In the genomic region with DNA sequence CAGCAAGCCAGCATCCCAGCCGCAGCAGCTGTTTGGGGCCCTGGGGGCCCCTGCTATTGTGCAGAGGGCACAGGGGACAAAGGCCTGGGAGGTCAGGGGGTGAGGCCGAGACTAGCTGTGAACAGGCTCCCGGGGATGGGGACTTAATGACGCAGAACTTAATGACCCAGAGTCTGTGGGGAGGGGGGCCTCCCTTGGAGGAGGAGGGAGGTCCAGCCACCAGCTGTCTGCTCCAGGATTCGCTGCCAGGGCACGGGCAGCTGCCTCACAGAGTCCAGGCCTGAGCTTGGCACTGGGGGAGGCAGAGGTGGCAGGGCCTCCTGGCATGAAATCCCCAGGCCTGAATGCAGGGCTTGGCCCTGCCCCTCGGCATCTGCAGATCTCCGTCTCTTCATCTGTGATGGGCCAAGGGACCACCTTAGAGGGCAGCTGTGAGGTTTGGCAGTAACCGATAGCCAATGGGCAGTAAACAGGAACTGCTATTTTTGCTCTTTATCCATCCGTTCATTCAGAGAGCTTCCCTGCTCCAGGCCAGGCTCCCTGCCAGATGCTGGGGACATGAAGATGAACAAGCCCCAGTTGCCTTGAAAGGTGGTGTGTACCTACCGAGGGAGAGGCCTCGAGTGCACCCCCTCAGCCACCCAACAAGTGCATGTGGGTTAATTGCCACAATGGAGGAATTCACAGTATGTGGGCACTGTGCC, we compare ENCODE assay signal across 13 cellular contexts. TPM values are rescaled to one million over a fixed set of nuclear protein-coding genes. Genes with fewer than 3 reads are reported as not detected.
DNase-seq lines count a peak whose midpoint lies in the region; ATAC-seq, FAIRE-seq and TF ChIP-seq lines count a peak whose summit lies in the region.
"Had no signal": no experiment of that assay in that cellular context is flagged by ENCODE, and none has a peak within 500 bp of the region (broad histone marks: within the 10 kb centered on the region; RNA-seq: fewer than 3 reads in every experiment).

No MANE protein-coding gene starts in this region.

- no peak for ATAC-seq in GM18858 (IDR thresholded peaks at IDR 0.05; ENCODE audit: unreplicated experiment)

- H3K36me3 ChIP-seq in testis (ENCODE audit: low read depth, missing control alignments), result no peaks in the 10 kb centered on the region

- intact Hi-C loops in testis (cut with DNase I; ENCODE audit: low total_unique reads), result no loop called here

- 41 to 64% methylated on average over 7 to 12 of the region's 12 CpGs for WGBS in testis, 2 donors

- H3K4me1 ChIP-seq in testis, result peaks cover 40% of the 10 kb centered on the region

- H3K27ac ChIP-seq in testis, result peak overlapping the region in 1 of 2 donors; percentile 27

- no peak for FAIRE-seq in H54 (lab: Jason Lieb, UNC)

- H3K27me3 ChIP-seq in testis, result no peaks in the 10 kb centered on the region

- TF ChIP-seq POLR2A in testis (IDR thresholded peaks at IDR 0.05), result no peak
- no peak for TF ChIP-seq POLR2A in H54 (IDR thresholded peaks at IDR 0.05; ENCODE audit: low read depth, low read length)

- no peaks in the 10 kb centered on the region for H3K9me3 ChIP-seq in testis

- H3K4me3 ChIP-seq in testis, result no peak overlapping the region

- no peak for TF ChIP-seq CTCF in testis (IDR thresholded peaks at IDR 0.05)

- DNase-seq in NCI-H2171 treated with DMSO at 0.1 percent for 48 hours (lab: John Stamatoyannopoulos, UW) (peak; percentile 39), NCI-H2171 (lab: John Stamatoyannopoulos, UW) (no peak), ecto neural progenitor cell (ENCODE audit: low spot score) (peak; percentile 91), midbrain (lab: John Stamatoyannopoulos, UW) (peak; percentile 79), testis (peak; percentile 58), H54 (ENCODE audit: insufficient read length, low spot score) (no peak)
- no peak for DNase-seq in activated naive CD4-positive, alpha-beta T cell treated with anti-CD3 and anti-CD28 coated beads, Interleukin-2, amount 50 U/mL, for 16 hours
- DNase-seq: activated CD4-positive, alpha-beta T cell treated with anti-CD3 and anti-CD28 coated beads, Interleukin-2, amount 10 ng/mL, durations not matched to agents 24 days and 14 days; cerebellar nuclear complex; NCI-H1436 treated with DMSO at 0.1 percent for 48 hours; OCI-M1 had no signal

RNA-seq across cellular contexts. Expression of a gene that starts 6.7 kb away (rescaled TPM):
- total RNA-seq in testis, result 10 to 100 TPM; 75.7 to 78.6 TPM
- polyA plus RNA-seq in testis (ENCODE audit: insufficient read depth, low read depth, low replicate concordance), result 34.5 TPM
- total RNA-seq: fibroblast of lung had no signal

Comparison
In these comparisons a context has a peak if more than half of its experiments do, and no peak if none do; other contexts are left out.
1. DNase-seq: peak in NCI-H2171 treated with DMSO at 0.1 percent for 48 hours (single experiment), ecto neural progenitor cell (single experiment), midbrain (single experiment) and testis (single experiment); none in NCI-H2171 (single experiment), activated naive CD4-positive, alpha-beta T cell treated with anti-CD3 and anti-CD28 coated beads, Interleukin-2, amount 50 U/mL, for 16 hours (single experiment) and H54 (single experiment).